Comparison of ENCODE assay signal across 20 cellular contexts in the genomic region with DNA sequence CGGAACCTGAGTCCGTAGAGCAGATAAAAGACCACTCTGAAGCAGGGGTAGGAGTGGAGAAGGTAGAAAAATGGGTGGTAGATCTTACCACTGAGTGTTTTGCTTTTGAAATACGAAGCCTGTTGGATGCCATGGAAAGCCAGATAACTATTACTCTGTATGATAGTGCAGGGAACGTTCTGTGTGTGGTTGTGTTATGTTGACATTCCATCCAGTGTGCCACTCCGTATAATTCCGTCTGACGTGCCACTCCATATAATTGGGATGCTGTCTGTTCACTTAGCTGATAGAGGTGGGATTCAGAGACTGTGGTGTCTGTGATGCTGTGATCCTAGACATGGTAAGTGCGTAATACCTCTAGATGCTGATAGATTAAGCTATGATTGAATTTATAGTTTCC.
DNase-seq lines count a peak whose midpoint lies in the region; ATAC-seq, FAIRE-seq and TF ChIP-seq lines count a peak whose summit lies in the region.
"Had no signal": no experiment of that assay in that cellular context is flagged by ENCODE, and none has a peak within 500 bp of the region (broad histone marks: within the 10 kb centered on the region; RNA-seq: fewer than 3 reads in every experiment).

No MANE protein-coding gene starts in this region.

- peak overlapping the region in 1 of 2 donors; percentile 20 for H3K4me3 Mint-ChIP-seq in activated T-cell treated with anti-CD3 and anti-CD28 coated beads, Interleukin-2, amount 50 U/mL, for 72 hours
- no peak overlapping the region for H3K4me3 Mint-ChIP-seq in activated T-cell treated with anti-CD3 and anti-CD28 coated beads, Interleukin-2, amount 50 U/mL, for 24 hours
- H3K4me3 Mint-ChIP-seq: B cell; CD4-positive, CD25-positive, alpha-beta regulatory T cell; CD8-positive, alpha-beta memory T cell had no signal

- peaks cover 28% of the 10 kb centered on the region for H3K4me1 Mint-ChIP-seq in activated T-cell treated with anti-CD3 and anti-CD28 coated beads, Interleukin-2, amount 50 U/mL, for 72 hours (ENCODE audit: low read depth)
- peaks cover 32% of the 10 kb centered on the region for H3K4me1 Mint-ChIP-seq in activated T-cell treated with anti-CD3 and anti-CD28 coated beads, Interleukin-2, amount 50 U/mL, for 24 hours (ENCODE audit: low read depth)
- H3K4me1 Mint-ChIP-seq: B cell had no signal

- peaks cover 0 to 4% of the 10 kb centered on the region in 2 donors for H3K9me3 Mint-ChIP-seq in activated T-cell treated with anti-CD3 and anti-CD28 coated beads, Interleukin-2, amount 50 U/mL, for 72 hours
- H3K9me3 Mint-ChIP-seq in activated T-cell treated with anti-CD3 and anti-CD28 coated beads, Interleukin-2, amount 50 U/mL, for 24 hours = no peaks in the 10 kb centered on the region
- H3K9me3 Mint-ChIP-seq: CD4-positive, CD25-positive, alpha-beta regulatory T cell; CD8-positive, alpha-beta memory T cell had no signal

- H3K27ac Mint-ChIP-seq in activated T-cell treated with anti-CD3 and anti-CD28 coated beads, Interleukin-2, amount 50 U/mL, for 72 hours = peak overlapping the region; percentile 70
- H3K27ac Mint-ChIP-seq in activated T-cell treated with anti-CD3 and anti-CD28 coated beads, Interleukin-2, amount 50 U/mL, for 24 hours = no peak overlapping the region
- H3K27ac Mint-ChIP-seq: B cell; CD4-positive, CD25-positive, alpha-beta regulatory T cell had no signal

- FAIRE-seq in HTR-8/SVneo (lab: Jason Lieb, UNC) (peak; percentile 69), H54 (lab: Jason Lieb, UNC) (no peak)
- FAIRE-seq: A204.1, GM12891, GM19239 had no signal

- TF ChIP-seq POLR2A in H54 (IDR thresholded peaks at IDR 0.05; ENCODE audit: low read depth, low read length) = no peak

- ATAC-seq in activated T-cell treated with anti-CD3 and anti-CD28 coated beads, Interleukin-2, amount 50 U/mL, for 72 hours (replicated peaks in 1 of 2) = no peak
- ATAC-seq in left lobe of liver (no peak), GM18498 (IDR thresholded peaks at IDR 0.05; ENCODE audit: unreplicated experiment) (no peak), GM18517 (IDR thresholded peaks at IDR 0.05; ENCODE audit: unreplicated experiment) (no peak)
- ATAC-seq: HCT116 had no signal

- TF ChIP-seq CTCF in GM20000 (IDR thresholded peaks at IDR 0.05; ENCODE audit: extremely low read depth, missing control alignments) = no peak

- no peaks in the 10 kb centered on the region for H3K27me3 Mint-ChIP-seq in activated T-cell treated with anti-CD3 and anti-CD28 coated beads, Interleukin-2, amount 50 U/mL, for 72 hours (ENCODE audit: low read depth)
- H3K27me3 Mint-ChIP-seq in activated T-cell treated with anti-CD3 and anti-CD28 coated beads, Interleukin-2, amount 50 U/mL, for 24 hours = no peaks in the 10 kb centered on the region
- H3K27me3 Mint-ChIP-seq: B cell; CD4-positive, CD25-positive, alpha-beta regulatory T cell; CD8-positive, alpha-beta memory T cell had no signal

- peaks cover 0 to 11% of the 10 kb centered on the region in 2 donors for H3K36me3 Mint-ChIP-seq in activated T-cell treated with anti-CD3 and anti-CD28 coated beads, Interleukin-2, amount 50 U/mL, for 72 hours (ENCODE audit: insufficient read depth in 2 of 2)
- peaks cover 46% of the 10 kb centered on the region for H3K36me3 Mint-ChIP-seq in activated T-cell treated with anti-CD3 and anti-CD28 coated beads, Interleukin-2, amount 50 U/mL, for 24 hours (ENCODE audit: low read depth)
- H3K36me3 Mint-ChIP-seq: CD8-positive, alpha-beta memory T cell had no signal

- DNase-seq in activated T-cell treated with anti-CD3 and anti-CD28 coated beads, Interleukin-2, amount 50 U/mL, for 72 hours = no peak
- DNase-seq in activated T-cell treated with anti-CD3 and anti-CD28 coated beads, Interleukin-2, amount 50 U/mL, for 24 hours = no peak
- DNase-seq in HTR-8/SVneo (ENCODE audit: insufficient read length, low spot score) = no peak
- DNase-seq in left lobe of liver (ENCODE audit: low spot score) = peak; percentile 8
- DNase-seq in H54 (ENCODE audit: insufficient read length, low spot score) = no peak
- DNase-seq in GM20000 (ENCODE audit: low spot score) = no peak
- DNase-seq: CD4-positive, CD25-positive, alpha-beta regulatory T cell; CD8-positive, alpha-beta memory T cell; DMS53; DMS79 treated with DMSO at 0.1 percent for 48 hours; GF-D8; GOT3; H7 had no signal
